ENCODE assay signal across 13 cellular contexts in the genomic region with DNA sequence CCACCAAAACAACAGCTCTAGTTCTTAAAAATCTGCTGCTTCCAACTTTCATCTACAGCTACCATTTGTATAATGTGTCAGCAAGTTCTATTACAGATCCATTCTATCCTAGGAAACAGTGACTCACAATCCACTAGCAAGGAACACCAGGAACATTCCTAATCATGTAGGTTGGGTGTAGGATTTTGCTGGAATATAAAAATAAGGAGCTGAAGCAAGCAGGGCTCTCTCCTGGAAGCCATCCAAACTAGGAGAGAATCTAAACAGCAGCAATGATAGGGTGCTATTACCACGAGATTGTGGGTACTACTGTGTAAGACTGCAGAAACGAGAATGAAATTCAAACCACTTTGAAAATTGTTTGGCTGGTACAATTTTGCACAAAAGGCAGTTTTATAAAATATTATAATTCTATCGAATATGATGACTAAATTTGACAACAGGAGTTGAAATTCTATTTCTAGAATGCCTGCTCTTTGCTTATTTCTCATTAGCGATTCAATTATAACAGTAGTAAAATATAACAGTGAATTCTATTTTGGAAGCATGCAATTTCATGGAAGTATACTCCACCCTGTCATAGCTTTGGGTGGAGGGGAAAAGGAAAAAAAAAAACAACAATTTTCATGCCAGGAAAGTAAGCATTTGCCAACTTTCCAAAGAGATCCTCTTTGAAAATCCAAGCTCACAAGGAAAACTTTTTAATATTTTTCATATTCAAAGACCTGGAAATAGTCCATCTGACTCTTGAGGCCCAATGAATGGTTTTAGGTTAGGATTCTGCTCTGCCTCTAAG.
DNase-seq lines count a peak whose midpoint lies in the region; ATAC-seq and TF ChIP-seq lines count a peak whose summit lies in the region.
"Had no signal": no experiment of that assay in that cellular context is flagged by ENCODE, and none has a peak within 500 bp of the region (broad histone marks: within the 10 kb centered on the region; RNA-seq: fewer than 3 reads in every experiment).

No MANE protein-coding gene starts in this region.

- peak overlapping the region; percentile 38 for H3K4me3 Mint-ChIP-seq in T-helper 2 cell treated with Interferon-gamma antibody and Interleukin-4, amounts not matched to agents 5 μg/mL and 100 μg/mL, for 36 hours
- H3K4me3 Mint-ChIP-seq: activated T-cell treated with anti-CD3 and anti-CD28 coated beads, Interleukin-2, amount 50 U/mL, for 24 hours had no signal

- H3K36me3 ChIP-seq in HCT116 (ENCODE audit: control insufficient read depth in 1 of 2, insufficient read depth in 2 of 2, low read length in 2 of 2) (no peaks in the 10 kb centered on the region), sigmoid colon (no peaks in the 10 kb centered on the region)
- H3K36me3 ChIP-seq: right lobe of liver had no signal

- no peak overlapping the region for H2AFZ ChIP-seq in HCT116 (ENCODE audit: low read depth, low read length, poor library complexity, severe bottlenecking)

- DNase-seq in HCT116 (ENCODE audit: low read depth, low spot score) (no peak), fibroblast of pulmonary artery (ENCODE audit: low read depth) (peak; percentile 80), sigmoid colon (no peak), iPS-NIHi7 (ENCODE audit: extremely low spot score) (no peak), SW 1271 (lab: John Stamatoyannopoulos, UW) (no peak)
- no peak for DNase-seq in T-helper 2 cell treated with Interferon-gamma antibody and Interleukin-4, amounts not matched to agents 5 μg/mL and 100 μg/mL, for 36 hours (ENCODE audit: low spot score)
- no peak for DNase-seq in stimulated activated naive CD4-positive, alpha-beta T cell treated with Interleukin-2 at 50 U/mL for 16 hours (lab: John Stamatoyannopoulos, UW)
- DNase-seq: activated T-cell treated with anti-CD3 and anti-CD28 coated beads, Interleukin-2, amount 50 U/mL, for 24 hours; central memory CD4-positive, alpha-beta T cell; midbrain; NCI-H1436; right lobe of liver had no signal

- no peaks in the 10 kb centered on the region for H3K9me2 ChIP-seq in HCT116 (ENCODE audit: insufficient read depth)

- no peak overlapping the region for H3K4me2 ChIP-seq in HCT116 (ENCODE audit: low read length)

- CTCF ChIA-PET in HCT116 (lab: Charles Lee), result no interaction called here

- no TSS peak for BruUV-seq in HCT116 (replicated peaks; lab: Mats Ljungman, UMichigan)

- H3K27me3 Mint-ChIP-seq in T-helper 2 cell treated with Interferon-gamma antibody and Interleukin-4, amounts not matched to agents 5 μg/mL and 100 μg/mL, for 36 hours (ENCODE audit: low read depth), result no peaks in the 10 kb centered on the region

- WGBS in sigmoid colon, 2 donors, result 65 to 69% methylated on average over 4 of the region's 4 CpGs

- peaks cover 2% of the 10 kb centered on the region for H3K9me3 Mint-ChIP-seq in T-helper 2 cell treated with Interferon-gamma antibody and Interleukin-4, amounts not matched to agents 5 μg/mL and 100 μg/mL, for 36 hours

- H3K9me3 ChIP-seq in HCT116 (ENCODE audit: control insufficient read depth in 1 of 2, insufficient read depth in 1 of 2, low read depth in 1 of 2, low read length in 2 of 2), result no peaks in the 10 kb centered on the region
- no peaks in the 10 kb centered on the region for H3K9me3 ChIP-seq in sigmoid colon
- H3K9me3 ChIP-seq: right lobe of liver had no signal

- RAD21 ChIA-PET in HCT116 (lab: Charles Lee; ENCODE audit: low non-redundant PET in 1 of 2, low total read pairs in 2 of 2, uncharacterized antibody in 2 of 2, unreplicated experiment in 2 of 2), result no interaction called here

- H3K4me3 ChIP-seq in HCT116 (replicated peaks in 1 of 2; ENCODE audit: low read depth in 1 of 2, low read length in 2 of 2) (no peak overlapping the region), fibroblast of pulmonary artery (replicated peaks; ENCODE audit: low read depth, low read length) (no peak overlapping the region), sigmoid colon (no peak overlapping the region)
- H3K4me3 ChIP-seq: right lobe of liver had no signal

- no peak overlapping the region for H3K9ac ChIP-seq in HCT116 (ENCODE audit: low read length)

- peaks cover 14% of the 10 kb centered on the region for H3K36me3 Mint-ChIP-seq in T-helper 2 cell treated with Interferon-gamma antibody and Interleukin-4, amounts not matched to agents 5 μg/mL and 100 μg/mL, for 36 hours (ENCODE audit: low read depth)

- peaks cover 62% of the 10 kb centered on the region for H3K4me1 Mint-ChIP-seq in T-helper 2 cell treated with Interferon-gamma antibody and Interleukin-4, amounts not matched to agents 5 μg/mL and 100 μg/mL, for 36 hours (ENCODE audit: low read depth)

- intact Hi-C loops in HCT116 (cut with micrococcal nuclease) (no loop called here), sigmoid colon (cut with DNase I) (no loop called here)

- H4K20me1 ChIP-seq in HCT116 (ENCODE audit: insufficient read depth), result peaks cover 4% of the 10 kb centered on the region; the same call in 1 of the 2 replicates

- H3K79me2 ChIP-seq in HCT116 (ENCODE audit: insufficient read depth, low read length), result peaks cover 8% of the 10 kb centered on the region; the same call in 1 of the 2 replicates

- ATAC-seq in HCT116 (no peak), GM21737 (IDR thresholded peaks at IDR 0.05; ENCODE audit: unreplicated experiment) (no peak)
- ATAC-seq: right lobe of liver had no signal

- H3K4me1 ChIP-seq in HCT116 (ENCODE audit: control insufficient read depth in 1 of 2, insufficient read depth in 2 of 2, low read length in 2 of 2) (peaks cover 9 to 10% of the 10 kb centered on the region in 2 experiments; a peak in 3 of 4 replicates), sigmoid colon (peaks cover 0 to 57% (median 51%) of the 10 kb centered on the region in 4 donors)
- H3K4me1 ChIP-seq: right lobe of liver had no signal

- peak overlapping the region; percentile 38 for H3K27ac Mint-ChIP-seq in T-helper 2 cell treated with Interferon-gamma antibody and Interleukin-4, amounts not matched to agents 5 μg/mL and 100 μg/mL, for 36 hours
- H3K27ac Mint-ChIP-seq: activated T-cell treated with anti-CD3 and anti-CD28 coated beads, Interleukin-2, amount 50 U/mL, for 24 hours had no signal

- TF ChIP-seq EP300 in sigmoid colon (IDR thresholded peaks at IDR 0.05), result no peak

- H3K27me3 ChIP-seq in HCT116 (ENCODE audit: insufficient read depth, low read length), result no peaks in the 10 kb centered on the region
- no peaks in the 10 kb centered on the region for H3K27me3 ChIP-seq in sigmoid colon
- H3K27me3 ChIP-seq: right lobe of liver had no signal

- TF ChIP-seq CTCF in HCT116 (IDR thresholded peaks at IDR 0.05 in 2 of 3, conservative IDR thresholded peaks at IDR 0.05 in 1 of 3; ENCODE audit: borderline replicate concordance in 1 of 3, insufficient read depth in 1 of 3, low read depth in 2 of 3, low read length in 2 of 3) (no peak), fibroblast of pulmonary artery (IDR thresholded peaks at IDR 0.05; ENCODE audit: low read length, missing control alignments) (no peak), sigmoid colon (IDR thresholded peaks at IDR 0.05) (no peak)

- no peak for TF ChIP-seq POLR2A in HCT116 (IDR thresholded peaks at IDR 0.05; ENCODE audit: borderline replicate concordance, extremely low read depth, insufficient read depth, insufficient read length)
- TF ChIP-seq POLR2A in sigmoid colon (IDR thresholded peaks at IDR 0.05), result no peak

- H3K27ac ChIP-seq in HCT116 (ENCODE audit: low read depth, low read length) (no peak overlapping the region), sigmoid colon (peak overlapping the region in 3 of 4 donors; percentile 57 to 74 (median 71))
- H3K27ac ChIP-seq: right lobe of liver had no signal

- POLR2A ChIA-PET in HCT116 (lab: Charles Lee), result no interaction called here

- no peak for TF ChIP-seq RAD21 in HCT116 (IDR thresholded peaks at IDR 0.05; ENCODE audit: low read depth)

TF ChIP-seq in HCT116, 20 proteins besides CTCF, POLR2A, EP300 and RAD21:
- peak; percentile 21; the same call in 1 of the 2 replicates for TF ChIP-seq FOSL1 (IDR thresholded peaks at IDR 0.05; ENCODE audit: low read depth)
- no peak for TF ChIP-seq SRF (IDR thresholded peaks at IDR 0.05; ENCODE audit: low read depth)
- TF ChIP-seq JUND (IDR thresholded peaks at IDR 0.05), result peak; percentile 23; the same call in 1 of the 2 replicates
- TF ChIP-seq YY1 (IDR thresholded peaks at IDR 0.05; ENCODE audit: extremely low read depth, insufficient replicate concordance, low read depth, low read length), result no peak
